Comparison of ENCODE assay signal across 1 cellular context in the genomic region with DNA sequence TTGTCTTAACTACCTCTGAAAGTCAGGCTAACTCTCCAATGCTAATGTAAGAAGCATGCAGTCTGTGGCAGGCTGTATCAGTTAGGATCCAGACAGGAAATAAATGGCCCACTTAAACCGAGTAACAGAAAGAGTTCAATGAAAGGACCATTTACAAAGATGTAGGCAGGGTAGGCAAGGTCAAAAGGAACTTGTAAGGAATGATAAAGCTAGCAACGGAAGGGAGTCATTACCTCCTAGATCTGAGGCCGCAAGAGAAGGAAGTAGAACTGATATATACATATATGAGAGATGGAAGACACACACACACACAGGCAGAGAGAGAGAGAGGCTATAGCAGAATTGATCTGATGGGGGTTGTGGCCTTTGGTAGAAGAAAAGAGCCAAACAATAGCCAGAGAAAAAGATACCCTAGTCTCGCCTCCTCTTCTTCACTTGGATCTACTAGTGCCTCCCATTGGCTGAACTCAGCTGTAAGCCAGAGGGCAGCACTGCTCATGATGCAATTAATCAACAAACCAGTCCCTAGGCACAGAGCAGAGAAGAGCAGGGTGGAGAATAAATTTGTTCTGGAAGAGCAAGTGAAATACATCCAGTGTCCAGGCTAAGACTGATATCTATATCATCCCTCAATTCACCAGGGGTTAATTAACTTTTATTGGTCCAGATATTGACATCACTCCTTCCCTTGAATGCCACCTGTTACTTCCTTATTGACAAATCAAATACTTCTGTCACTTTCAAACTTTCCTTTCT.
TF ChIP-seq lines count a peak whose summit lies in the region.

No MANE protein-coding gene starts in this region.

TF ChIP-seq in GM12878, 131 proteins besides CTCF, POLR2A, EP300 and RAD21 (continued from another document):
- TF ChIP-seq E2F8 (IDR thresholded peaks at IDR 0.05; ENCODE audit: low read depth, partially characterized antibody): no peak
